8 cellular contexts compared by ENCODE assay signal in the genomic region with DNA sequence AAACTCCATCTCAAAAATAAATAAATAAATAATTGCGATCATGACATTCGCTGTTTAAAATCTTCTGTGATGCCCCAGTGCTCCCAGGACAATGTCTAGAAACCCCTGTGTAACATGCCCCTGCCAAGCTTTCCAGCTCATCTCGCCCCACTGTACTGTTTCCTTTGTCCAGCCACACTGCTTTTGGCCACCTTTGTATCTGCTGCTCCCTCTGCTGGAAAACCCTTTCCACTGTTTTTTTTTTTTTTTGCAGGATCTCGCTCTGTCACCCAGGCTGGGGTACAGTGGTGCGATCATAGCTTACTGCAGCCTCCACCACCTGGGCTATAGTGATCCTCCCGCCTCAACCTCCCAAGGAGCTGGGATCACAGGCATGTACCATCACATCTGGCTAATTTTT. TPM values are rescaled to one million over a fixed set of nuclear protein-coding genes. Genes with fewer than 3 reads are reported as not detected.
DNase-seq lines count a peak whose midpoint lies in the region; ATAC-seq and TF ChIP-seq lines count a peak whose summit lies in the region.
"Had no signal": no experiment of that assay in that cellular context is flagged by ENCODE, and none has a peak within 500 bp of the region (broad histone marks: within the 10 kb centered on the region; RNA-seq: fewer than 3 reads in every experiment).

No MANE protein-coding gene starts in this region.

- no peak for TF ChIP-seq EP300 in SK-N-SH (IDR thresholded peaks at IDR 0.05; ENCODE audit: borderline replicate concordance in 1 of 2, low read depth in 1 of 2, low read length in 1 of 2)

- no peaks in the 10 kb centered on the region for H3K27me3 ChIP-seq in SK-N-SH (ENCODE audit: insufficient read depth)

- H3K79me2 ChIP-seq in SK-N-SH (ENCODE audit: insufficient read depth), result peaks cover 51% of the 10 kb centered on the region

- peaks cover 4% of the 10 kb centered on the region for H3F3A ChIP-seq in SK-N-SH (replicated peaks; ENCODE audit: insufficient read depth)

- peak; percentile 34 for DNase-seq in EL
- peak; percentile 36 for DNase-seq in SK-N-SH
- no peak for DNase-seq in left colon
- no peak for DNase-seq in NCI-H1048 (lab: John Stamatoyannopoulos, UW)
- DNase-seq in epidermal melanocyte (ENCODE audit: insufficient read length, low spot score), result no peak
- DNase-seq: activated T-cell treated with anti-CD3 and anti-CD28 coated beads, Interleukin-2, amount 50 U/mL, for 4 hours; head of caudate nucleus had no signal

- H4K20me1 ChIP-seq in SK-N-SH (ENCODE audit: insufficient read depth), result peaks cover 16% of the 10 kb centered on the region

- peak; percentile 26; the same call in 1 of the 2 replicates for TF ChIP-seq RAD21 in SK-N-SH (IDR thresholded peaks at IDR 0.05; ENCODE audit: low read length)

- no peak overlapping the region for H3K9ac ChIP-seq in SK-N-SH

- no peaks in the 10 kb centered on the region for H3K9me2 ChIP-seq in SK-N-SH

- H3K9me3 ChIP-seq in SK-N-SH, result no peaks in the 10 kb centered on the region

- H3K4me2 ChIP-seq in SK-N-SH, result no peak overlapping the region

- peaks cover 0 to 3% of the 10 kb centered on the region in 2 experiments; a peak in 1 of 4 replicates for H3K4me1 ChIP-seq in SK-N-SH (ENCODE audit: control insufficient read depth in 1 of 2, insufficient read depth in 2 of 2, low read depth in 1 of 2, low read length in 1 of 2)

- H3K27ac ChIP-seq in SK-N-SH (ENCODE audit: low read depth in 2 of 2, low read length in 1 of 2), result no peak overlapping the region

- 99% methylated on average over 6 of the region's 6 CpGs for WGBS in SK-N-SH (ENCODE audit: low lambda C conversion rate)

- POLR2A ChIA-PET in SK-N-SH (lab: Yijun Ruan, JAX), result no interaction called here

- peak; percentile 52 for TF ChIP-seq CTCF in SK-N-SH (IDR thresholded peaks at IDR 0.05)

- ATAC-seq in left colon (peak; percentile 20), GM21367 (IDR thresholded peaks at IDR 0.05; ENCODE audit: unreplicated experiment) (no peak)
- ATAC-seq: activated T-cell treated with anti-CD3 and anti-CD28 coated beads, Interleukin-2, amount 50 U/mL, for 4 hours had no signal

- H2AFZ ChIP-seq in SK-N-SH (ENCODE audit: low read depth), result no peak overlapping the region

- CTCF ChIA-PET in SK-N-SH (lab: Yijun Ruan, JAX), result interaction anchor here (0.7 to 1.4 kb wide), 3 partner anchors 10 to 108 kb away, joined by 3 to 7 read pairs (median 6); no protein-coding TSS in a partner anchor

- no peak overlapping the region for H3K4me3 ChIP-seq in SK-N-SH (ENCODE audit: low read depth in 2 of 2, low read length in 1 of 2)

- H3K36me3 ChIP-seq in SK-N-SH (replicated peaks in 1 of 2; ENCODE audit: control insufficient read depth in 1 of 2, insufficient read depth in 2 of 2, low read length in 1 of 2), result peaks cover 4 to 71% of the 10 kb centered on the region in 2 experiments

- intact Hi-C loops in left colon (cut with DNase I, micrococcal nuclease), result no loop called here

TF ChIP-seq in SK-N-SH, 30 proteins besides CTCF, POLR2A, EP300 and RAD21:
- TF ChIP-seq POLR2AphosphoS5 (IDR thresholded peaks at IDR 0.05; ENCODE audit: low read depth, low read length) (no peak), SMC3 (IDR thresholded peaks at IDR 0.05; ENCODE audit: low read depth, low read length) (0 out of 2 replicates have a peak, but pooled peaks have one; percentile 8), FOSL2 (IDR thresholded peaks at IDR 0.05; ENCODE audit: borderline replicate concordance, low read depth) (no peak)

RNA-seq across cellular contexts. Expression of gene PLAUR, which starts 7.5 kb away (rescaled TPM):
- 249 and 299 TPM in 2 replicates for polyA plus RNA-seq in SK-N-SH (2012; rRNA removed)
- 120 and 152 TPM in 2 replicates for polyA plus RNA-seq in SK-N-SH (2012; cell fraction: cytosol; rRNA removed)
- polyA plus RNA-seq in SK-N-SH (2012; cell fraction: nucleus; rRNA removed), result 256 and 307 TPM in 2 replicates
- total RNA-seq in left colon, result 100 to 1,000 TPM in 1 of 2 donors, 10 to 100 TPM in 1; 44.4 to 130 TPM

RNA-seq across cellular contexts. Expression of gene CADM4, which starts 22.8 kb away (rescaled TPM):
- polyA plus RNA-seq in SK-N-SH (2012; rRNA removed), result 21.4 and 28.9 TPM in 2 replicates
- polyA plus RNA-seq in SK-N-SH (2012; cell fraction: cytosol; rRNA removed), result 13.2 and 18.6 TPM in 2 replicates
- 11.9 and 25.2 TPM in 2 replicates for polyA plus RNA-seq in SK-N-SH (2012; cell fraction: nucleus; rRNA removed)
- total RNA-seq in left colon, result 1 to 10 TPM; 2.0 to 4.9 TPM

RNA-seq across cellular contexts. Expression of gene ZNF428, which starts 43.1 kb away (rescaled TPM):
- polyA plus RNA-seq in SK-N-SH (2012; rRNA removed), result 60.9 and 79.5 TPM in 2 replicates
- polyA plus RNA-seq in SK-N-SH (2012; cell fraction: cytosol; rRNA removed), result 56.7 and 67.9 TPM in 2 replicates
- 32.6 and 47.0 TPM in 2 replicates for polyA plus RNA-seq in SK-N-SH (2012; cell fraction: nucleus; rRNA removed)
- total RNA-seq in left colon, result 10 to 100 TPM; 16.3 to 18.7 TPM

RNA-seq across cellular contexts. Expression of gene SRRM5, which starts 50.6 kb away (rescaled TPM):
- polyA plus RNA-seq in SK-N-SH (2012; rRNA removed), result 0.15 and 0.19 TPM in 2 replicates
- polyA plus RNA-seq in SK-N-SH (2012; cell fraction: cytosol; rRNA removed), result 0.06 and 0.08 TPM in 2 replicates
- 1.3 and 1.4 TPM in 2 replicates for polyA plus RNA-seq in SK-N-SH (2012; cell fraction: nucleus; rRNA removed)
- total RNA-seq in left colon, result under 1 TPM; 0.14 to 0.73 TPM

RNA-seq across cellular contexts. Expression of gene IRGC, which starts 53.4 kb away (rescaled TPM):
- polyA plus RNA-seq in SK-N-SH (2012; rRNA removed), result not detected in 2 replicates
- polyA plus RNA-seq in SK-N-SH (2012; cell fraction: cytosol; rRNA removed), result not detected in 2 replicates
- polyA plus RNA-seq in SK-N-SH (2012; cell fraction: nucleus; rRNA removed), result not detected in 2 replicates
- not detected for total RNA-seq in left colon
- total RNA-seq: activated T-cell treated with anti-CD3 and anti-CD28 coated beads, Interleukin-2, amount 50 U/mL, for 4 hours had no signal

Comparison
In these comparisons a context has a peak if more than half of its experiments do, and no peak if none do; other contexts are left out.
1. DNase-seq: peak in EL (single experiment) and SK-N-SH (single experiment); none in left colon (0 of 2), NCI-H1048 (single experiment) and epidermal melanocyte (single experiment).